In genomic region chr14:96940009-96940408, GRCh38 we compare ENCODE assay signal across 20 cellular contexts.
A peak's percentile ranks its signal among the peaks of the same experiment; 100 is the strongest.
DNase-seq lines count a peak whose midpoint lies in the region; ATAC-seq and TF ChIP-seq lines count a peak whose summit lies in the region.
"Had no signal": no experiment of that assay in that cellular context is flagged by ENCODE, and none has a peak within 500 bp of the region (broad histone marks: within the 10 kb centered on the region; RNA-seq: fewer than 3 reads in every experiment).

No MANE protein-coding gene starts in this region.

- DNase-seq in left cardiac atrium, result no peak
- no peak for DNase-seq in left ventricle myocardium inferior
- DNase-seq in KBM-7, result peak; percentile 10
- peak; percentile 28 for DNase-seq in astrocyte of the hippocampus (ENCODE audit: low read depth, low spot score)
- peak; percentile 20 for DNase-seq in progenitor cell of endocrine pancreas (ENCODE audit: low spot score, unreplicated experiment)
- DNase-seq in head of caudate nucleus, result no peak
- no peak for DNase-seq in central memory CD4-positive, alpha-beta T cell
- DNase-seq in coronary artery (ENCODE audit: low spot score), result no peak
- DNase-seq: activated CD8-positive, alpha-beta memory T cell treated with anti-CD3 and anti-CD28 coated beads, Interleukin-2, amount 50 U/mL, for 4 hours; DMS 273 treated with DMSO at 0.1 percent for 48 hours; glutamatergic neuron; KG1; left lung; NCI-H1930; retina; SHP77 treated with DMSO at 0.1 percent for 48 hours; stimulated activated CD4-positive, alpha-beta T cell treated with anti-CD3 and anti-CD28 coated beads, Interleukin-2, amount 100 ng/mL, for 24 hours had no signal

- H3K36me3 Mint-ChIP-seq in progenitor cell of endocrine pancreas (ENCODE audit: insufficient read depth), result no peaks in the 10 kb centered on the region
- H3K36me3 Mint-ChIP-seq: activated naive CD8-positive, alpha-beta T cell; natural killer cell treated with Interleukin-12 subunit alpha and Interleukin-12 subunit beta and Interleukin-15 and Interleukin-18, amount 100 ng/mL, for 72 hours; type B pancreatic cell had no signal

- H3K4me1 Mint-ChIP-seq in progenitor cell of endocrine pancreas (ENCODE audit: low read depth), result peaks cover under 1% of the 10 kb centered on the region

- no peak overlapping the region for H3K27ac Mint-ChIP-seq in progenitor cell of endocrine pancreas
- H3K27ac Mint-ChIP-seq: activated naive CD8-positive, alpha-beta T cell; natural killer cell treated with Interleukin-12 subunit alpha and Interleukin-12 subunit beta and Interleukin-15 and Interleukin-18, amount 100 ng/mL, for 72 hours; type B pancreatic cell had no signal

- intact Hi-C loops in left cardiac atrium (cut with DNase I), result no loop called here
- intact Hi-C loops in left ventricle myocardium inferior (cut with micrococcal nuclease), result no loop called here
- intact Hi-C loops in head of caudate nucleus (cut with DNase I), result no loop called here

- in situ Hi-C loops in KBM-7 (cut with MboI; ENCODE audit: low pct_unique_long_range_greater_than_20kb, low sequenced_read_pairs), result no loop called here

- no peaks in the 10 kb centered on the region for H3K9me3 ChIP-seq in left ventricle myocardium inferior (replicated peaks)
- H3K9me3 ChIP-seq: left lung had no signal

- no peaks in the 10 kb centered on the region for H3K27me3 Mint-ChIP-seq in progenitor cell of endocrine pancreas
- H3K27me3 Mint-ChIP-seq: activated naive CD8-positive, alpha-beta T cell; natural killer cell treated with Interleukin-12 subunit alpha and Interleukin-12 subunit beta and Interleukin-15 and Interleukin-18, amount 100 ng/mL, for 72 hours; type B pancreatic cell had no signal

- TF ChIP-seq CTCF in left ventricle myocardium inferior (IDR thresholded peaks at IDR 0.05; ENCODE audit: borderline replicate concordance), result no peak
- no peak for TF ChIP-seq CTCF in progenitor cell of endocrine pancreas (IDR thresholded peaks at IDR 0.05; ENCODE audit: unreplicated experiment)
- no peak for TF ChIP-seq CTCF in coronary artery (IDR thresholded peaks at IDR 0.05)

- no peaks in the 10 kb centered on the region for H3K36me3 ChIP-seq in left ventricle myocardium inferior
- H3K36me3 ChIP-seq: left lung had no signal

- peak; percentile 15 to 61 for ATAC-seq in left cardiac atrium
- ATAC-seq: left lung; natural killer cell treated with Interleukin-12 subunit alpha and Interleukin-12 subunit beta and Interleukin-15 and Interleukin-18, amount 100 ng/mL, for 72 hours had no signal

- H3K4me3 ChIP-seq in left ventricle myocardium inferior (no peak overlapping the region), coronary artery (no peak overlapping the region)
- H3K4me3 ChIP-seq: left lung had no signal

- H3K27ac ChIP-seq in left ventricle myocardium inferior (replicated peaks) (no peak overlapping the region), coronary artery (no peak overlapping the region)
- H3K27ac ChIP-seq: left lung had no signal

- no peaks in the 10 kb centered on the region for H3K9me3 Mint-ChIP-seq in progenitor cell of endocrine pancreas (ENCODE audit: low read depth)
- H3K9me3 Mint-ChIP-seq: natural killer cell treated with Interleukin-12 subunit alpha and Interleukin-12 subunit beta and Interleukin-15 and Interleukin-18, amount 100 ng/mL, for 72 hours; type B pancreatic cell had no signal

- no peaks in the 10 kb centered on the region for H3K4me1 ChIP-seq in left ventricle myocardium inferior
- H3K4me1 ChIP-seq: left lung had no signal

- no peak overlapping the region for H3K4me3 Mint-ChIP-seq in progenitor cell of endocrine pancreas (ENCODE audit: low read depth)
- H3K4me3 Mint-ChIP-seq: activated naive CD8-positive, alpha-beta T cell; natural killer cell treated with Interleukin-12 subunit alpha and Interleukin-12 subunit beta and Interleukin-15 and Interleukin-18, amount 100 ng/mL, for 72 hours; type B pancreatic cell had no signal

- peaks cover 4% of the 10 kb centered on the region for H3K27me3 ChIP-seq in left ventricle myocardium inferior (ENCODE audit: low read depth)
- H3K27me3 ChIP-seq: left lung had no signal

Comparison
In these comparisons a context has a peak if more than half of its experiments do, and no peak if none do; other contexts are left out.
1. DNase-seq: peak in KBM-7 (single experiment), astrocyte of the hippocampus (single experiment) and progenitor cell of endocrine pancreas (single experiment); none in left cardiac atrium (single experiment), left ventricle myocardium inferior (single experiment), head of caudate nucleus (0 of 42), central memory CD4-positive, alpha-beta T cell (single experiment) and coronary artery (single experiment).